ENCODE assay signal across 15 cellular contexts in the genomic region with DNA sequence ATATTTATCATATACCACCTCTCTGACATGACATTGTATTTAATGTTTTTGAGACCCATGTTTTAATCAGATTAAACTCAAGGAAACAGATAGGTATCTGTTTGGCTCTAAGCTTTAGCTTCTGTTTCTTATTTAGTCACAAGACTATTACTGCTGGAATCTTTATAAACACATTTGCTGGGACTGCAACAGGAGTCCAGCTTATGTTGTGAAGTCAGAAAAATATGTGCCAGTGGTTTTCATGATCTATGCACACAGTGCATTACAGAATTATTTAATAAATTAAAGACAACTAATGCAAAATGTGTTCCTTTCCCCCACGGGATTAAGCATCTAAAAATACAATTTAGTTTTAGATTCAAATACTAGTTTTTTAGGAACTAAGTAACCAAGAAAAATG.
A peak's percentile ranks its signal among the peaks of the same experiment; 100 is the strongest.
DNase-seq lines count a peak whose midpoint lies in the region; ATAC-seq and TF ChIP-seq lines count a peak whose summit lies in the region.
"Had no signal": no experiment of that assay in that cellular context is flagged by ENCODE, and none has a peak within 500 bp of the region (broad histone marks: within the 10 kb centered on the region; RNA-seq: fewer than 3 reads in every experiment).

No MANE protein-coding gene starts in this region.

- no peaks in the 10 kb centered on the region for H3K27me3 Mint-ChIP-seq in natural killer cell treated with Interleukin-12 subunit alpha and Interleukin-12 subunit beta and Interleukin-15 and Interleukin-18, amount 100 ng/mL, for 72 hours
- H3K27me3 Mint-ChIP-seq in natural killer cell (ENCODE audit: low read depth in 2 of 2): no peaks in the 10 kb centered on the region
- no peaks in the 10 kb centered on the region for H3K27me3 Mint-ChIP-seq in activated naive CD8-positive, alpha-beta T cell treated with anti-CD3 and anti-CD28 coated beads, Interleukin-2, amount 50 U/mL, for 24 hours
- no peaks in the 10 kb centered on the region for H3K27me3 Mint-ChIP-seq in MCF 10A (ENCODE audit: insufficient read depth, unreplicated experiment)
- no peaks in the 10 kb centered on the region for H3K27me3 Mint-ChIP-seq in T-helper 17 cell
- H3K27me3 Mint-ChIP-seq: CD4-positive, CD25-positive, alpha-beta regulatory T cell had no signal

- peak overlapping the region; percentile 39 to 79 for H3K27ac Mint-ChIP-seq in natural killer cell treated with Interleukin-12 subunit alpha and Interleukin-12 subunit beta and Interleukin-15 and Interleukin-18, amount 100 ng/mL, for 72 hours
- H3K27ac Mint-ChIP-seq in natural killer cell (no peak overlapping the region), MCF 10A (ENCODE audit: low read depth, unreplicated experiment) (no peak overlapping the region), T-helper 17 cell (no peak overlapping the region)
- H3K27ac Mint-ChIP-seq in activated naive CD8-positive, alpha-beta T cell treated with anti-CD3 and anti-CD28 coated beads, Interleukin-2, amount 50 U/mL, for 24 hours: peak overlapping the region; percentile 41

- peaks cover 14% of the 10 kb centered on the region for H3K36me3 Mint-ChIP-seq in natural killer cell treated with Interleukin-12 subunit alpha and Interleukin-12 subunit beta and Interleukin-15 and Interleukin-18, amount 100 ng/mL, for 72 hours
- H3K36me3 Mint-ChIP-seq in natural killer cell: no peaks in the 10 kb centered on the region
- peaks cover 29% of the 10 kb centered on the region for H3K36me3 Mint-ChIP-seq in activated naive CD8-positive, alpha-beta T cell treated with anti-CD3 and anti-CD28 coated beads, Interleukin-2, amount 50 U/mL, for 24 hours (ENCODE audit: low read depth)
- no peaks in the 10 kb centered on the region for H3K36me3 Mint-ChIP-seq in MCF 10A (ENCODE audit: insufficient read depth, unreplicated experiment)
- H3K36me3 Mint-ChIP-seq in T-helper 17 cell (ENCODE audit: low read depth): no peaks in the 10 kb centered on the region

- no peaks in the 10 kb centered on the region for H3K9me3 Mint-ChIP-seq in natural killer cell treated with Interleukin-12 subunit alpha and Interleukin-12 subunit beta and Interleukin-15 and Interleukin-18, amount 100 ng/mL, for 72 hours
- H3K9me3 Mint-ChIP-seq in natural killer cell: no peaks in the 10 kb centered on the region
- H3K9me3 Mint-ChIP-seq in activated naive CD8-positive, alpha-beta T cell treated with anti-CD3 and anti-CD28 coated beads, Interleukin-2, amount 50 U/mL, for 24 hours: peaks cover 4% of the 10 kb centered on the region
- H3K9me3 Mint-ChIP-seq in MCF 10A (ENCODE audit: unreplicated experiment): no peaks in the 10 kb centered on the region

- POLR2A ChIA-PET in MCF 10A (lab: Yijun Ruan, JAX): interaction anchor here (0.6 to 0.7 kb wide), 2 partner anchors 13 to 127 kb away, joined by 3 read pairs; no protein-coding TSS in a partner anchor

- BruUV-seq in MCF 10A (replicated peaks; lab: Mats Ljungman, UMichigan): no TSS peak

- intact Hi-C loops in natural killer cell (cut with micrococcal nuclease) (loop anchor here (5.0 kb wide), 1 partner anchor 326 kb away; no protein-coding TSS in a partner anchor), MCF 10A (cut with micrococcal nuclease) (no loop called here)

- no peak for ATAC-seq in natural killer cell treated with Interleukin-12 subunit alpha and Interleukin-12 subunit beta and Interleukin-15 and Interleukin-18, amount 100 ng/mL, for 72 hours
- no peak for ATAC-seq in natural killer cell
- no peak for ATAC-seq in activated naive CD8-positive, alpha-beta T cell treated with anti-CD3 and anti-CD28 coated beads, Interleukin-2, amount 50 U/mL, for 24 hours
- ATAC-seq in T-helper 17 cell: no peak
- ATAC-seq: A549, HCT116 had no signal

- no peak for TF ChIP-seq CTCF in natural killer cell (IDR thresholded peaks at IDR 0.05)
- no peak for TF ChIP-seq CTCF in MCF 10A (IDR thresholded peaks at IDR 0.05; ENCODE audit: unreplicated experiment)

- DNase-seq in natural killer cell treated with Interleukin-12 subunit alpha and Interleukin-12 subunit beta and Interleukin-15 and Interleukin-18, amount 100 ng/mL, for 72 hours (ENCODE audit: low spot score): no peak
- DNase-seq in natural killer cell (no peak), fibroblast of the conjunctiva (ENCODE audit: low read depth) (peak; percentile 10), A172 (ENCODE audit: low spot score) (no peak), MCF 10A (ENCODE audit: unreplicated experiment) (no peak), T-helper 17 cell (no peak)
- DNase-seq in activated naive CD8-positive, alpha-beta T cell treated with anti-CD3 and anti-CD28 coated beads, Interleukin-2, amount 50 U/mL, for 24 hours: no peak
- DNase-seq: CD4-positive, CD25-positive, alpha-beta regulatory T cell; NCI-H1436; NCI-H2029; NCI-H2171; NCI-H748 treated with DMSO at 0.1 percent for 48 hours; RPMI8226 had no signal

- peaks cover 28 to 29% of the 10 kb centered on the region in 2 donors for H3K4me1 Mint-ChIP-seq in natural killer cell treated with Interleukin-12 subunit alpha and Interleukin-12 subunit beta and Interleukin-15 and Interleukin-18, amount 100 ng/mL, for 72 hours (ENCODE audit: low read depth in 2 of 2)
- H3K4me1 Mint-ChIP-seq in natural killer cell: peaks cover 21 to 27% of the 10 kb centered on the region in 2 donors
- H3K4me1 Mint-ChIP-seq in activated naive CD8-positive, alpha-beta T cell treated with anti-CD3 and anti-CD28 coated beads, Interleukin-2, amount 50 U/mL, for 24 hours: peaks cover 50% of the 10 kb centered on the region
- H3K4me1 Mint-ChIP-seq in MCF 10A (ENCODE audit: insufficient read depth, unreplicated experiment): no peaks in the 10 kb centered on the region
- peaks cover 8% of the 10 kb centered on the region for H3K4me1 Mint-ChIP-seq in T-helper 17 cell

- H3K9me3 ChIP-seq in T-helper 17 cell (ENCODE audit: control insufficient read depth, low read length, poor library complexity, severe bottlenecking): no peaks in the 10 kb centered on the region
- H3K9me3 ChIP-seq: A549 had no signal

- no peak overlapping the region for H3K4me3 Mint-ChIP-seq in natural killer cell treated with Interleukin-12 subunit alpha and Interleukin-12 subunit beta and Interleukin-15 and Interleukin-18, amount 100 ng/mL, for 72 hours
- H3K4me3 Mint-ChIP-seq in natural killer cell: no peak overlapping the region
- H3K4me3 Mint-ChIP-seq in activated naive CD8-positive, alpha-beta T cell treated with anti-CD3 and anti-CD28 coated beads, Interleukin-2, amount 50 U/mL, for 24 hours: no peak overlapping the region
- H3K4me3 Mint-ChIP-seq in MCF 10A (ENCODE audit: unreplicated experiment): no peak overlapping the region
- H3K4me3 Mint-ChIP-seq in T-helper 17 cell: no peak overlapping the region
- H3K4me3 Mint-ChIP-seq: CD4-positive, CD25-positive, alpha-beta regulatory T cell had no signal

- CTCF ChIA-PET in MCF 10A (lab: Yijun Ruan, JAX): interaction anchor here (0.6 to 1.2 kb wide), 3 partner anchors 11 to 922 kb away, joined by 3 read pairs; no protein-coding TSS in a partner anchor

Comparison
In these comparisons a context has a peak if more than half of its experiments do, and no peak if none do; other contexts are left out.
1. H3K27ac Mint-ChIP-seq: peak in natural killer cell treated with Interleukin-12 subunit alpha and Interleukin-12 subunit beta and Interleukin-15 and Interleukin-18, amount 100 ng/mL, for 72 hours (2 of 2) and activated naive CD8-positive, alpha-beta T cell treated with anti-CD3 and anti-CD28 coated beads, Interleukin-2, amount 50 U/mL, for 24 hours (single experiment); none in natural killer cell (0 of 2), MCF 10A (single experiment) and T-helper 17 cell (single experiment).